ENCODE assay signal across 8 cellular contexts in genomic region chr1:166875302-166875733, GRCh38. TPM values are rescaled to one million over a fixed set of nuclear protein-coding genes. Genes with fewer than 3 reads are reported as not detected.
A peak's percentile ranks its signal among the peaks of the same experiment; 100 is the strongest.
DNase-seq lines count a peak whose midpoint lies in the region; ATAC-seq, FAIRE-seq and TF ChIP-seq lines count a peak whose summit lies in the region.

No MANE protein-coding gene starts in this region.

- RAD21 ChIA-PET in GM12878 (lab: Charles Lee; ENCODE audit: unreplicated experiment) = interaction anchor here (1.0 to 1.6 kb wide), 4 partner anchors 32 to 345 kb away, joined by 3 to 11 read pairs (median 9); partner anchors contain the start of genes POGK and POU2F1

- H3K36me3 ChIP-seq in heart right ventricle (no peaks in the 10 kb centered on the region), GM12878 (ENCODE audit: control insufficient read depth in 2 of 2, insufficient read depth in 2 of 2, low read length in 1 of 2) (no peaks in the 10 kb centered on the region; a peak in 1 of 4 replicates), mesenchymal stem cell (ENCODE audit: control insufficient read depth in 1 of 2, insufficient read depth in 2 of 2, low read depth in 1 of 2, low read length in 2 of 2) (no peaks in the 10 kb centered on the region), vagina (no peaks in the 10 kb centered on the region)

- H3K4ac ChIP-seq in mesenchymal stem cell (ENCODE audit: low read depth in 1 of 2, low read length in 2 of 2) = peak overlapping the region in 1 of 2 experiments; percentile 59

- FAIRE-seq in GM12878 (lab: Jason Lieb, UNC) = no peak

- ATAC-seq in heart right ventricle = no peak
- no peak for ATAC-seq in left ventricle myocardium superior
- no peak for ATAC-seq in GM12878
- no peak for ATAC-seq in HG03354 (IDR thresholded peaks at IDR 0.05; ENCODE audit: poor library complexity, severe bottlenecking, unreplicated experiment)

- peak overlapping the region; percentile 90 to 96 (median 92) for H3K27ac ChIP-seq in heart right ventricle
- peak overlapping the region; percentile 95 for H3K27ac ChIP-seq in GM12878 (ENCODE audit: control insufficient read depth, insufficient read depth)
- H3K27ac ChIP-seq in mesenchymal stem cell (ENCODE audit: low read length, poor library complexity, severe bottlenecking) = no peak overlapping the region
- peak overlapping the region; percentile 89 for H3K27ac ChIP-seq in vagina

- H3K14ac ChIP-seq in mesenchymal stem cell (ENCODE audit: low read length in 2 of 2) = peak overlapping the region in 1 of 2 experiments; percentile 79

- CTCF ChIA-PET in GM12878 (lab: Yijun Ruan, JAX) = interaction anchor here (0.7 to 2.1 kb wide), 4 partner anchors 20 to 345 kb away, joined by 3 to 10 read pairs (median 4); partner anchors contain the start of gene POU2F1

- H3K79me2 ChIP-seq in GM12878 (ENCODE audit: control insufficient read depth, insufficient read depth, low read length) = peaks cover 44% of the 10 kb centered on the region

- BruUV-seq in GM12878 (replicated peaks; lab: Mats Ljungman, UMichigan) = no TSS peak

- peak overlapping the region; percentile 62 for H4K91ac ChIP-seq in mesenchymal stem cell (ENCODE audit: low read length)

- TF ChIP-seq EP300 in GM12878 (IDR thresholded peaks at IDR 0.05; ENCODE audit: borderline replicate concordance in 1 of 2, control insufficient read depth in 1 of 2, low read depth in 2 of 2, low read length in 2 of 2) = no peak

- H2BK5ac ChIP-seq in mesenchymal stem cell (ENCODE audit: low read depth, low read length, poor library complexity, severe bottlenecking) = no peak overlapping the region

- POLR2A ChIA-PET in GM12878 (lab: Charles Lee) = interaction anchor here (1.3 to 1.5 kb wide), 2 partner anchors 11 to 35 kb away, joined by 4 to 10 read pairs; partner anchors contain the start of gene POGK

- H2BK15ac ChIP-seq in mesenchymal stem cell (ENCODE audit: low read depth, poor library complexity, severe bottlenecking) = no peak overlapping the region

- H2AFZ ChIP-seq in GM12878 (ENCODE audit: control insufficient read depth, low read depth, low read length) = peak overlapping the region; percentile 86
- peak overlapping the region; percentile 94 for H2AFZ ChIP-seq in mesenchymal stem cell (ENCODE audit: low read depth, low read length)

- H3K9me3 ChIP-seq in heart right ventricle = no peaks in the 10 kb centered on the region
- H3K9me3 ChIP-seq in GM12878 (replicated peaks; ENCODE audit: control insufficient read depth, insufficient read depth, low read length) = no peaks in the 10 kb centered on the region
- H3K9me3 ChIP-seq in mesenchymal stem cell (ENCODE audit: control insufficient read depth, low read length) = no peaks in the 10 kb centered on the region
- H3K9me3 ChIP-seq in vagina = no peaks in the 10 kb centered on the region

- H3K18ac ChIP-seq in mesenchymal stem cell (ENCODE audit: low read depth in 1 of 2, low read length in 2 of 2) = peak overlapping the region; percentile 69 to 91

- TF ChIP-seq POLR2A in GM12878 (IDR thresholded peaks at IDR 0.05; ENCODE audit: low read depth, low read length) (no peak), vagina (IDR thresholded peaks at IDR 0.05) (no peak)

- WGBS in heart right ventricle, 2 donors = 34 to 41% methylated on average over 8 of the region's 8 CpGs
- 19% methylated on average over 8 of the region's 8 CpGs for WGBS in GM12878 (ENCODE audit: insufficient coverage, insufficient replicate concordance, low lambda C conversion rate, missing lambda C conversion rate)
- WGBS in mesenchymal stem cell = 21% methylated on average over 7 of the region's 8 CpGs

- H3K4me1 ChIP-seq in heart right ventricle = peaks cover 2 to 46% (median 30%) of the 10 kb centered on the region in 9 donors
- H3K4me1 ChIP-seq in GM12878 (ENCODE audit: control insufficient read depth, insufficient read depth, low read length) = peaks cover 8% of the 10 kb centered on the region
- H3K4me1 ChIP-seq in mesenchymal stem cell (ENCODE audit: control insufficient read depth, insufficient read depth, low read depth, low read length) = peaks cover 5% of the 10 kb centered on the region
- H3K4me1 ChIP-seq in vagina = peaks cover 47% of the 10 kb centered on the region

- no peak overlapping the region for H2AK5ac ChIP-seq in mesenchymal stem cell (ENCODE audit: low read length, severe bottlenecking)

- peaks cover 14% of the 10 kb centered on the region for H3K79me1 ChIP-seq in mesenchymal stem cell (replicated peaks; ENCODE audit: low read length, poor library complexity, severe bottlenecking)

- in situ Hi-C loops in GM12878 (cut with MboI) = no loop called here

- peak overlapping the region; percentile 92 for H4K8ac ChIP-seq in mesenchymal stem cell (ENCODE audit: low read length)

- no peak for TF ChIP-seq RAD21 in GM12878 (IDR thresholded peaks at IDR 0.05; ENCODE audit: insufficient read depth, low read depth, low read length)

- no peak for DNase-seq in heart right ventricle
- no peak for DNase-seq in left ventricle myocardium superior
- no peak for DNase-seq in GM12878 (ENCODE audit: low read depth, low spot score)
- no peak for DNase-seq in mesenchymal stem cell
- no peak for DNase-seq in vagina (ENCODE audit: extremely low spot score in 2 of 2)
- DNase-seq in AG20443 (ENCODE audit: low spot score) = no peak
- no peak for DNase-seq in NCI-H2196 treated with DMSO at 0.1 percent for 48 hours (lab: John Stamatoyannopoulos, UW; ENCODE audit: unreplicated experiment)

- H3K4me3 ChIP-seq in heart right ventricle (peak overlapping the region; percentile 65 to 96 (median 85)), GM12878 (peak overlapping the region; percentile 76), mesenchymal stem cell (ENCODE audit: insufficient read depth in 1 of 2, low read depth in 1 of 2, low read length in 2 of 2) (peak overlapping the region; percentile 90 to 92), vagina (peak overlapping the region; percentile 71 to 79)

- intact Hi-C loops in heart right ventricle (cut with DNase I) (loop anchor here in 1 of 10 donors (5.0 kb wide), 1 partner anchor 33 kb away; no protein-coding TSS in a partner anchor), left ventricle myocardium superior (cut with micrococcal nuclease) (no loop called here), GM12878 (cut with micrococcal nuclease; ENCODE audit: unreplicated experiment) (no loop called here), vagina (cut with DNase I) (loop anchor here (5.0 to 10.0 kb wide), 2 partner anchors 33 to 359 kb away; no protein-coding TSS in a partner anchor)

- H3K9ac ChIP-seq in GM12878 (ENCODE audit: control insufficient read depth, insufficient read depth, low read length) = peak overlapping the region; percentile 93
- H3K9ac ChIP-seq in mesenchymal stem cell (ENCODE audit: low read length) = peak overlapping the region; percentile 87

- H3K23ac ChIP-seq in mesenchymal stem cell (ENCODE audit: low read length in 2 of 2) = peak overlapping the region in 1 of 2 experiments; percentile 48

- SMC1A ChIA-PET in GM12878 (lab: Charles Lee; ENCODE audit: uncharacterized antibody, unreplicated experiment) = interaction anchor here (0.6 to 1.1 kb wide), 3 partner anchors 184 to 202 kb away, joined by 3 read pairs; no protein-coding TSS in a partner anchor

- H2BK120ac ChIP-seq in mesenchymal stem cell (ENCODE audit: low read depth, low read length) = peak overlapping the region; percentile 81

- H3K4me2 ChIP-seq in GM12878 (ENCODE audit: control insufficient read depth, insufficient read depth) (peak overlapping the region; percentile 70), mesenchymal stem cell (ENCODE audit: low read length, poor library complexity, severe bottlenecking) (peak overlapping the region; percentile 93)

- H3K27me3 ChIP-seq in heart right ventricle (no peaks in the 10 kb centered on the region), GM12878 (replicated peaks in 1 of 2; ENCODE audit: control insufficient read depth in 2 of 2, insufficient read depth in 2 of 2, low read length in 1 of 2) (no peaks in the 10 kb centered on the region), mesenchymal stem cell (ENCODE audit: control insufficient read depth in 1 of 2, insufficient read depth in 1 of 2, low read length in 2 of 2) (no peaks in the 10 kb centered on the region), vagina (no peaks in the 10 kb centered on the region)

- TF ChIP-seq CTCF in heart right ventricle (IDR thresholded peaks at IDR 0.05) (no peak), GM12878 (IDR thresholded peaks at IDR 0.05 in 2 of 3, conservative IDR thresholded peaks at IDR 0.05 in 1 of 3; ENCODE audit: control insufficient read depth in 2 of 3, extremely low read depth in 1 of 3, insufficient read depth in 1 of 3, low read depth in 3 of 3, low read length in 3 of 3) (no peak), vagina (IDR thresholded peaks at IDR 0.05) (no peak)

- no peak overlapping the region for H2BK12ac ChIP-seq in mesenchymal stem cell (ENCODE audit: low read length in 2 of 2)

- no peaks in the 10 kb centered on the region for H4K20me1 ChIP-seq in GM12878 (ENCODE audit: control insufficient read depth, insufficient read depth)

RNA-seq across cellular contexts. Expression of gene TADA1, which starts 0.7 kb away (rescaled TPM):
- total RNA-seq in heart right ventricle (10 to 100 TPM in 3 of 10 donors, 1 to 10 TPM in 7; 7.5 to 12.8 (median 9.2) TPM), left ventricle myocardium superior (9.6 TPM), GM12878 (2014; rRNA removed) (18.6 and 21.3 TPM in 2 replicates), GM12878 (2014; rRNA removed; fragmentation: Illumina TruSeq; extraction: Trizol) (20.6 and 20.7 TPM in 2 replicates), GM12878 (2021) (15.1 and 15.2 TPM in 2 replicates), vagina (14.0 TPM)
- polyA plus RNA-seq in heart right ventricle (1 to 10 TPM; 6.0 to 7.7 TPM), GM12878 (2011; rRNA removed) (34.6 and 36.4 TPM in 2 replicates), GM12878 (2014; fragmentation: Illumina TruSeq; extraction: Trizol) (25.9 and 31.1 TPM in 2 replicates), GM12878 (2014; fragmentation: Nextera tagmentation; extraction: Ambion mirVana) (10 to 100 TPM; 31.5 to 38.6 TPM), GM12878 (2014; rRNA removed) (13.1 and 15.3 TPM in 2 replicates), GM12878 (2016; fragmentation: Nextera tagmentation; extraction: Ambion mirVana) (10 to 100 TPM; 27.1 to 30.2 TPM)
- total RNA-seq in GM12878 (2013; cell fraction: nucleolus; rRNA removed) = 18.3 and 18.9 TPM in 2 replicates
- 12.6 TPM for polyA plus RNA-seq in GM12878 (2011; ENCODE audit: low read depth)
- polyA plus RNA-seq in GM12878 (2011; cell fraction: cytosol; rRNA removed) = 19.1 and 27.0 TPM in 2 replicates
- polyA plus RNA-seq in GM12878 (2011; cell fraction: nucleus; rRNA removed) = 18.5 and 20.0 TPM in 2 replicates
- 13.3 and 14.4 TPM in 2 replicates for polyA plus RNA-seq in GM12878 (2012)
- 28.3 and 31.5 TPM in 2 replicates for polyA minus RNA-seq in GM12878 (2011; rRNA and poly(A)+ RNA removed)
- 8.4 and 10.5 TPM in 2 replicates for polyA minus RNA-seq in GM12878 (2011; cell fraction: cytosol; rRNA and poly(A)+ RNA removed)
- polyA minus RNA-seq in GM12878 (2011; cell fraction: nucleus; rRNA and poly(A)+ RNA removed) = 4.8 and 7.4 TPM in 2 replicates
- polyA plus RNA-seq in mesenchymal stem cell (2013, experiment 1 of 2) = 5.2 TPM
- 5.5 TPM for polyA plus RNA-seq in mesenchymal stem cell (2013, experiment 2 of 2)

RNA-seq across cellular contexts. Expression of gene POGK, which starts 36.0 kb away (rescaled TPM):
- total RNA-seq in heart right ventricle (10 to 100 TPM; 10.2 to 19.2 (median 13.7) TPM), left ventricle myocardium superior (15.6 TPM), GM12878 (2014; rRNA removed) (24.9 and 28.0 TPM in 2 replicates), GM12878 (2014; rRNA removed; fragmentation: Illumina TruSeq; extraction: Trizol) (29.1 and 30.1 TPM in 2 replicates), GM12878 (2021) (34.6 and 37.3 TPM in 2 replicates), vagina (26.3 TPM)
- polyA plus RNA-seq in heart right ventricle (1 to 10 TPM; 5.6 to 7.9 TPM), GM12878 (2011; rRNA removed) (12.8 and 13.9 TPM in 2 replicates), GM12878 (2014; fragmentation: Illumina TruSeq; extraction: Trizol) (27.7 and 27.8 TPM in 2 replicates), GM12878 (2014; fragmentation: Nextera tagmentation; extraction: Ambion mirVana) (1 to 10 TPM; 5.3 to 8.1 TPM), GM12878 (2014; rRNA removed) (16.2 and 17.6 TPM in 2 replicates), GM12878 (2016; fragmentation: Nextera tagmentation; extraction: Ambion mirVana) (10 to 100 TPM; 18.2 to 19.1 TPM)
- total RNA-seq in GM12878 (2013; cell fraction: nucleolus; rRNA removed) = 36.4 and 38.3 TPM in 2 replicates
- 7.6 TPM for polyA plus RNA-seq in GM12878 (2011; ENCODE audit: low read depth)
- polyA plus RNA-seq in GM12878 (2011; cell fraction: cytosol; rRNA removed) = 13.0 and 13.5 TPM in 2 replicates
- 26.4 and 28.3 TPM in 2 replicates for polyA plus RNA-seq in GM12878 (2011; cell fraction: nucleus; rRNA removed)
- polyA plus RNA-seq in GM12878 (2012) = 11.2 and 12.3 TPM in 2 replicates
- 20.1 and 20.6 TPM in 2 replicates for polyA minus RNA-seq in GM12878 (2011; rRNA and poly(A)+ RNA removed)
- polyA minus RNA-seq in GM12878 (2011; cell fraction: cytosol; rRNA and poly(A)+ RNA removed) = 8.0 and 9.7 TPM in 2 replicates
- polyA minus RNA-seq in GM12878 (2011; cell fraction: nucleus; rRNA and poly(A)+ RNA removed) = 15.0 and 24.9 TPM in 2 replicates
- polyA plus RNA-seq in mesenchymal stem cell (2013, experiment 1 of 2) = 17.4 TPM
- polyA plus RNA-seq in mesenchymal stem cell (2013, experiment 2 of 2) = 17.7 TPM
